20 cellular contexts compared by ENCODE assay signal in genomic region chr3:195855471-195856409, GRCh38. TPM values are rescaled to one million over a fixed set of nuclear protein-coding genes. Genes with fewer than 3 reads are reported as not detected.
DNase-seq lines count a peak whose midpoint lies in the region; ATAC-seq and TF ChIP-seq lines count a peak whose summit lies in the region.
"Had no signal": no experiment of that assay in that cellular context is flagged by ENCODE, and none has a peak within 500 bp of the region (broad histone marks: within the 10 kb centered on the region; RNA-seq: fewer than 3 reads in every experiment).

No MANE protein-coding gene starts in this region.

- intact Hi-C loops in posterior vena cava (cut with DNase I) = loop anchor here in 1 of 2 donors (5.0 kb wide), 1 partner anchor 62 kb away; no protein-coding TSS in a partner anchor

- DNase-seq in DMS79 treated with DMSO at 0.1 percent for 48 hours (lab: John Stamatoyannopoulos, UW) (peak; percentile 26), DMS79 (lab: John Stamatoyannopoulos, UW) (no peak), astrocyte of the cerebellum (ENCODE audit: low read depth) (no peak), T1000 (lab: John Stamatoyannopoulos, UW) (no peak), posterior vena cava (ENCODE audit: low spot score) (no peak)
- DNase-seq: activated CD4-positive, alpha-beta T cell treated with anti-CD3 and anti-CD28 coated beads, Interleukin-2, amount 10 ng/mL, durations not matched to agents 24 days and 14 days; CD4-positive, alpha-beta T cell; effector CD8-positive, alpha-beta T cell; NCI-H1417 treated with DMSO at 0.1 percent for 48 hours; stimulated activated CD4-positive, alpha-beta T cell treated with anti-CD3 and anti-CD28 coated beads, Interleukin-15, amount 100 ng/mL, for 24 hours; T-helper 9 cell had no signal

- no peak for TF ChIP-seq RAD21 in neural cell (conservative IDR thresholded peaks at IDR 0.05)

- in situ Hi-C loops in astrocyte of the cerebellum (cut with HindIII; ENCODE audit: low sequenced_read_pairs) = no loop called here

- peaks cover 44% of the 10 kb centered on the region for H3K4me1 ChIP-seq in Loucy (ENCODE audit: insufficient read depth, low read length, poor library complexity, severe bottlenecking)

- H3K79me2 ChIP-seq in Loucy (ENCODE audit: insufficient read depth, low read length) (no peaks in the 10 kb centered on the region), neural cell (replicated peaks; ENCODE audit: insufficient read depth, low read length) (no peaks in the 10 kb centered on the region)

- H4K20me1 ChIP-seq in Loucy (ENCODE audit: insufficient read depth, low read length, poor library complexity, severe bottlenecking) (no peaks in the 10 kb centered on the region), neural cell (ENCODE audit: insufficient read depth) (no peaks in the 10 kb centered on the region)

- no peaks in the 10 kb centered on the region for H3K27me3 ChIP-seq in Loucy (ENCODE audit: insufficient read depth, low read length, poor library complexity, severe bottlenecking)
- H3K27me3 ChIP-seq in neural cell (ENCODE audit: insufficient read depth, low read depth, low read length) = no peaks in the 10 kb centered on the region
- H3K27me3 ChIP-seq: cardiac muscle cell had no signal

- H2AFZ ChIP-seq in Loucy (ENCODE audit: low read length) = no peak overlapping the region
- H2AFZ ChIP-seq in neural cell (ENCODE audit: low read depth, low read length) = no peak overlapping the region

- H3K9me3 ChIP-seq in Loucy (ENCODE audit: insufficient read depth, low read depth, low read length) (no peaks in the 10 kb centered on the region), neural cell (ENCODE audit: low read length) (no peaks in the 10 kb centered on the region)

- H3K36me3 ChIP-seq in Loucy (ENCODE audit: insufficient read depth, low read length) (no peaks in the 10 kb centered on the region), neural cell (ENCODE audit: insufficient read depth, low read length) (no peaks in the 10 kb centered on the region)
- H3K36me3 ChIP-seq: cardiac muscle cell had no signal

- TF ChIP-seq EP300 in neural cell (conservative IDR thresholded peaks at IDR 0.05; ENCODE audit: poor library complexity, severe bottlenecking) = no peak

- H3K4me2 ChIP-seq in Loucy (ENCODE audit: low read depth, low read length, poor library complexity, severe bottlenecking) (peak overlapping the region; percentile 68), neural cell (ENCODE audit: low read length) (no peak overlapping the region)

- TF ChIP-seq CTCF in Loucy (conservative IDR thresholded peaks at IDR 0.05; ENCODE audit: low read length) (peak; percentile 41), astrocyte of the cerebellum (IDR thresholded peaks at IDR 0.05; ENCODE audit: low read depth, low read length, missing control alignments) (peak; percentile 3), neural cell (IDR thresholded peaks at IDR 0.05; ENCODE audit: poor library complexity, severe bottlenecking) (no peak)

- no peaks in the 10 kb centered on the region for H3K9me2 ChIP-seq in Loucy (replicated peaks; ENCODE audit: low read depth, low read length)
- H3K9me2 ChIP-seq in neural cell (ENCODE audit: insufficient read depth, low read length) = no peaks in the 10 kb centered on the region

- H3K4me3 ChIP-seq in Loucy (ENCODE audit: low read length, poor library complexity, severe bottlenecking) = peak overlapping the region; percentile 65
- H3K4me3 ChIP-seq in astrocyte of the cerebellum (ENCODE audit: low read depth, low read length) = no peak overlapping the region
- H3K4me3 ChIP-seq in neural cell (ENCODE audit: low read length) = no peak overlapping the region
- H3K4me3 ChIP-seq: cardiac muscle cell had no signal

- H3K9ac ChIP-seq in Loucy (ENCODE audit: low read depth, low read length, poor library complexity, severe bottlenecking) (peak overlapping the region; percentile 73), neural cell (ENCODE audit: low read length) (no peak overlapping the region)

- H3K27ac ChIP-seq in neural cell (ENCODE audit: low read length) = no peak overlapping the region
- H3K27ac ChIP-seq: cardiac muscle cell had no signal

- ATAC-seq in HG02840 (IDR thresholded peaks at IDR 0.05; ENCODE audit: low FRiP score, unreplicated experiment) = no peak
- ATAC-seq: activated naive CD4-positive, alpha-beta T cell treated with anti-CD3 and anti-CD28 coated beads, Interleukin-2, amount 50 U/mL, for 72 hours; left ventricle myocardium superior; Right ventricle myocardium inferior had no signal

- H3F3A ChIP-seq in Loucy (ENCODE audit: low read depth) (peaks cover 15% of the 10 kb centered on the region), neural cell (ENCODE audit: insufficient read depth, low read length, poor library complexity, severe bottlenecking) (no peaks in the 10 kb centered on the region)

TF ChIP-seq in neural cell, 6 proteins besides CTCF, POLR2A, EP300 and RAD21:
- TF ChIP-seq TAF1 (IDR thresholded peaks at IDR 0.05; ENCODE audit: low read depth) (no peak), SMC3 (conservative IDR thresholded peaks at IDR 0.05; ENCODE audit: poor library complexity) (peak; percentile 19)

RNA-seq across cellular contexts. Expression of gene MUC4, which starts 44.0 kb away (rescaled TPM):
- polyA plus RNA-seq in neural cell = not detected in 2 replicates
- not detected in 2 replicates for polyA minus RNA-seq in neural cell
- not detected for total RNA-seq in posterior vena cava
- total RNA-seq: A172; cardiac muscle cell; CD4-positive, alpha-beta T cell; fibroblast of villous mesenchyme; left ventricle myocardium superior; Right ventricle myocardium inferior had no signal

RNA-seq across cellular contexts. Expression of gene TNK2, which starts 52.6 kb away (rescaled TPM):
- polyA plus RNA-seq in neural cell = 16.3 and 22.4 TPM in 2 replicates
- 15.4 and 21.2 TPM in 2 replicates for polyA minus RNA-seq in neural cell
- total RNA-seq in posterior vena cava = 10 to 100 TPM; 24.3 to 34.1 TPM
